Comparison of ENCODE assay signal across 16 cellular contexts in the genomic region with DNA sequence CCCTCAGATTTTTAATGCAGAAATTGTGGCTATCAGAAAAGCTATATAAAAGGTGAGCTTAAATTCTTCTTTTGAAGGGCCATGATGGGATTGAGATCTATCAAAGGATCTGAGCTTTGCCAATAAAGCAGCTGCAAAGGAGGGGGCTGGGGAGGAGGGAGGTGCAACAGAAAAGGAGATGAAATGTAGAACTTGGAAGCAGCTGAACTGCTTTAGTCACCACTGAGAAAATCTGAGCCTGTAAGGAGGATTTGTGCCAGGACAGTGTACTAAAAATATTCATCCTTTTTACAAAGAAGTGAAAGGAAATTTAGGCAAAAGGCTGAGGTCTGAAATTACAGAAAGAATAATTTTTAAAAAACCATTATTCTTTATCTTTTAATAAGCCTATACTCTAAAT. TPM values are rescaled to one million over a fixed set of nuclear protein-coding genes. Genes with fewer than 3 reads are reported as not detected.
A peak's percentile ranks its signal among the peaks of the same experiment; 100 is the strongest.
DNase-seq lines count a peak whose midpoint lies in the region; ATAC-seq and TF ChIP-seq lines count a peak whose summit lies in the region.
"Had no signal": no experiment of that assay in that cellular context is flagged by ENCODE, and none has a peak within 500 bp of the region (broad histone marks: within the 10 kb centered on the region; RNA-seq: fewer than 3 reads in every experiment).

No MANE protein-coding gene starts in this region.

- peak overlapping the region; percentile 65; the same call in 1 of the 2 replicates for H3K27ac ChIP-seq in BLaER1
- H3K27ac ChIP-seq in trophoblast cell (ENCODE audit: low read depth, low read length), result no peak overlapping the region

- no peaks in the 10 kb centered on the region for H3K27me3 ChIP-seq in BLaER1
- no peaks in the 10 kb centered on the region for H3K27me3 ChIP-seq in trophoblast cell (ENCODE audit: insufficient read depth, low read length)
- no peaks in the 10 kb centered on the region for H3K27me3 ChIP-seq in BE2C

- peaks cover 100% of the 10 kb centered on the region for H4K20me1 ChIP-seq in BLaER1

- no peak overlapping the region for H3K23ac ChIP-seq in trophoblast cell (ENCODE audit: low read length)

- no peak overlapping the region for H3K18ac ChIP-seq in trophoblast cell (ENCODE audit: low read length)

- no peak overlapping the region for H3K4me3 Mint-ChIP-seq in osteocyte (ENCODE audit: unreplicated experiment)

- no peak overlapping the region for H4K91ac ChIP-seq in trophoblast cell (ENCODE audit: low read depth, low read length)

- 0 out of 2 replicates have a peak overlapping the region, but pooled peaks have one; percentile 55 for H3K9ac ChIP-seq in BLaER1
- H3K9ac ChIP-seq in trophoblast cell (ENCODE audit: low read length), result no peak overlapping the region

- no peak overlapping the region for H2BK120ac ChIP-seq in trophoblast cell (ENCODE audit: insufficient read depth, low read length, poor library complexity)

- H3K4ac ChIP-seq in trophoblast cell (ENCODE audit: low read depth, low read length), result no peak overlapping the region

- no peak overlapping the region for H4K8ac ChIP-seq in trophoblast cell (ENCODE audit: low read depth, low read length)

- no peak overlapping the region for H2BK5ac ChIP-seq in trophoblast cell (ENCODE audit: low read depth, low read length, poor library complexity)

- no peak overlapping the region for H2AFZ ChIP-seq in trophoblast cell (ENCODE audit: insufficient read depth, low read length, poor library complexity)

- no peak overlapping the region for H2AK5ac ChIP-seq in trophoblast cell (ENCODE audit: low read length)

- no peaks in the 10 kb centered on the region for H3K9me3 Mint-ChIP-seq in osteocyte (ENCODE audit: unreplicated experiment)
- H3K9me3 Mint-ChIP-seq: CD8-positive, alpha-beta memory T cell had no signal

- no peak for TF ChIP-seq CTCF in fibroblast of pulmonary artery (IDR thresholded peaks at IDR 0.05; ENCODE audit: low read length, missing control alignments)
- TF ChIP-seq CTCF in osteocyte (IDR thresholded peaks at IDR 0.05), result no peak
- TF ChIP-seq CTCF in BE2C (IDR thresholded peaks at IDR 0.05; ENCODE audit: low read depth, low read length), result no peak

- ATAC-seq in GM21717 (IDR thresholded peaks at IDR 0.05; ENCODE audit: unreplicated experiment), result no peak
- ATAC-seq: K562; mucosa of descending colon; stimulated activated naive CD8-positive, alpha-beta T cell treated with anti-CD3 and anti-CD28 coated beads, Interleukin-15, Interleukin-2, amounts not matched to agents 100 U/mL and 50 U/mL, for 24 hours had no signal

- H3K9me3 ChIP-seq in BLaER1, result no peaks in the 10 kb centered on the region
- H3K9me3 ChIP-seq in trophoblast cell (ENCODE audit: insufficient read depth, low read depth, low read length), result no peaks in the 10 kb centered on the region
- no peaks in the 10 kb centered on the region for H3K9me3 ChIP-seq in BE2C
- H3K9me3 ChIP-seq: mucosa of descending colon had no signal

- DNase-seq in RPMI7951 (ENCODE audit: low read depth) (peak; percentile 15), fibroblast of pulmonary artery (ENCODE audit: low read depth) (peak; percentile 51), osteocyte (ENCODE audit: extremely low spot score, unreplicated experiment) (no peak), trophoblast cell (no peak), BE2C (no peak), ACHN (no peak)
- DNase-seq: activated CD8-positive, alpha-beta memory T cell treated with anti-CD3 and anti-CD28 coated beads, Interleukin-2, amount 50 U/mL, for 48 hours; CD8-positive, alpha-beta memory T cell; central memory CD4-positive, alpha-beta T cell; mucosa of descending colon; NCI-H69; stimulated activated CD4-positive, alpha-beta T cell treated with anti-CD3 and anti-CD28 coated beads, Interleukin-15, amount 100 ng/mL, for 24 hours; stimulated activated naive CD8-positive, alpha-beta T cell treated with anti-CD3 and anti-CD28 coated beads, Interleukin-15, Interleukin-2, amounts not matched to agents 100 U/mL and 50 U/mL, for 24 hours had no signal

- no peak overlapping the region for H4K12ac ChIP-seq in trophoblast cell (ENCODE audit: low read depth, low read length)

- no peaks in the 10 kb centered on the region for H3K79me2 ChIP-seq in trophoblast cell (ENCODE audit: control insufficient read depth, insufficient read depth, low read length, poor library complexity)

- H3K4me3 ChIP-seq in BLaER1 (peak overlapping the region; percentile 7; the same call in 1 of the 2 replicates), fibroblast of pulmonary artery (replicated peaks; ENCODE audit: low read depth, low read length) (no peak overlapping the region), trophoblast cell (ENCODE audit: low read depth, low read length) (no peak overlapping the region), BE2C (ENCODE audit: low read depth, low read length) (no peak overlapping the region)
- H3K4me3 ChIP-seq: K562, mucosa of descending colon had no signal

- no peak overlapping the region for H3K14ac ChIP-seq in trophoblast cell (ENCODE audit: low read length)

- peak overlapping the region; percentile 78 for H3K4me2 ChIP-seq in BLaER1
- H3K4me2 ChIP-seq in trophoblast cell (ENCODE audit: low read length), result no peak overlapping the region

- H3K4me1 Mint-ChIP-seq in osteocyte (ENCODE audit: unreplicated experiment), result peaks cover 59% of the 10 kb centered on the region

- H3K36me3 ChIP-seq in BLaER1 (peaks cover 22% of the 10 kb centered on the region), trophoblast cell (ENCODE audit: control insufficient read depth in 1 of 2, insufficient read depth in 2 of 2, low read length in 2 of 2) (no peaks in the 10 kb centered on the region), BE2C (peaks cover 11% of the 10 kb centered on the region)

- H3K27ac Mint-ChIP-seq in osteocyte (ENCODE audit: unreplicated experiment), result peak overlapping the region; percentile 48

- H3K4me1 ChIP-seq in BLaER1, result peaks cover 58% of the 10 kb centered on the region
- H3K4me1 ChIP-seq in trophoblast cell (ENCODE audit: control insufficient read depth in 1 of 2, insufficient read depth in 2 of 2, low read length in 2 of 2), result no peaks in the 10 kb centered on the region
- H3K4me1 ChIP-seq in BE2C, result peaks cover 8% of the 10 kb centered on the region

- no peaks in the 10 kb centered on the region for H3K79me1 ChIP-seq in trophoblast cell (ENCODE audit: low read length)

- no peak overlapping the region for H2BK12ac ChIP-seq in trophoblast cell (ENCODE audit: low read length)

- no peaks in the 10 kb centered on the region for H3K27me3 Mint-ChIP-seq in osteocyte (ENCODE audit: unreplicated experiment)

- in situ Hi-C loops in ACHN (cut with HindIII; ENCODE audit: low pct_ligation_motif_present, low pct_unique_long_range_greater_than_20kb, low sequenced_read_pairs), result no loop called here

- H3K36me3 Mint-ChIP-seq in osteocyte (ENCODE audit: unreplicated experiment), result peaks cover 3% of the 10 kb centered on the region

RNA-seq across cellular contexts. Expression of a gene that starts 10.3 kb away (rescaled TPM):
- total RNA-seq in RPMI7951 (2014; rRNA removed; shearing (Covaris generic)), result 248 and 261 TPM in 2 replicates
- 262 and 296 TPM in 2 replicates for total RNA-seq in osteocyte
- 93.4 and 95.8 TPM in 2 replicates for polyA plus RNA-seq in trophoblast cell (2013)
- 387 TPM for polyA plus RNA-seq in BE2C (2012; ENCODE audit: insufficient read depth, insufficient read length, low read depth)

Comparison
In these comparisons a context has a peak if more than half of its experiments do, and no peak if none do; other contexts are left out.
1. DNase-seq: peak in RPMI7951 (single experiment) and fibroblast of pulmonary artery (single experiment); none in osteocyte (single experiment), trophoblast cell (0 of 2), BE2C (single experiment) and ACHN (single experiment).